In genomic region chr11:1749020-1749758, GRCh38 we compare ENCODE assay signal across 9 cellular contexts. TPM values are rescaled to one million over a fixed set of nuclear protein-coding genes. Genes with fewer than 3 reads are reported as not detected.
A peak's percentile ranks its signal among the peaks of the same experiment; 100 is the strongest.
DNase-seq lines count a peak whose midpoint lies in the region; ATAC-seq, FAIRE-seq and TF ChIP-seq lines count a peak whose summit lies in the region.
"Had no signal": no experiment of that assay in that cellular context is flagged by ENCODE, and none has a peak within 500 bp of the region (broad histone marks: within the 10 kb centered on the region; RNA-seq: fewer than 3 reads in every experiment).

No MANE protein-coding gene starts in this region.

- DNase-seq in Caco-2 (no peak), SJSA1 (ENCODE audit: low read depth in 1 of 2, low spot score in 2 of 2) (peak; percentile 21 to 42), foreskin keratinocyte (no peak), osteocyte (ENCODE audit: extremely low spot score, unreplicated experiment) (peak; percentile 86), D721Med (ENCODE audit: insufficient read length, low spot score) (no peak), NCI-H1105 treated with DMSO at 0.1 percent for 48 hours (lab: John Stamatoyannopoulos, UW) (no peak), NCI-H524 treated with DMSO at 0.1 percent for 48 hours (lab: John Stamatoyannopoulos, UW) (no peak)
- no peak for DNase-seq in activated naive CD4-positive, alpha-beta T cell (lab: John Stamatoyannopoulos, UW)
- DNase-seq: activated effector memory CD4-positive, alpha-beta T cell treated with anti-CD3 and anti-CD28 coated beads, Interleukin-2, amount 50 U/mL, for 16 hours had no signal

- H3K4me1 ChIP-seq in Caco-2: 0 out of 2 replicates have a peak, but pooled peaks cover 6% of the 10 kb centered on the region
- peaks cover 31% of the 10 kb centered on the region for H3K4me1 ChIP-seq in SJSA1 (replicated peaks)
- H3K4me1 ChIP-seq in foreskin keratinocyte: no peaks in the 10 kb centered on the region

- no peaks in the 10 kb centered on the region for H3K9me3 ChIP-seq in Caco-2
- H3K9me3 ChIP-seq in SJSA1 (replicated peaks): no peaks in the 10 kb centered on the region

- peaks cover 8% of the 10 kb centered on the region for H3K9me3 Mint-ChIP-seq in Caco-2 (ENCODE audit: unreplicated experiment)
- H3K9me3 Mint-ChIP-seq in osteocyte (ENCODE audit: unreplicated experiment): no peaks in the 10 kb centered on the region

- CTCF ChIA-PET in Caco-2 (lab: Charles Lee): interaction anchor here (0.9 to 1.3 kb wide), 2 partner anchors 97 to 403 kb away, joined by 3 to 5 read pairs; no protein-coding TSS in a partner anchor

- TF ChIP-seq CTCF in Caco-2 (IDR thresholded peaks at IDR 0.05; ENCODE audit: insufficient read depth in 1 of 2, low read depth in 1 of 2, low read length in 1 of 2, severe bottlenecking in 1 of 2, unreplicated experiment in 1 of 2) (no peak), foreskin keratinocyte (conservative IDR thresholded peaks at IDR 0.05) (no peak), osteocyte (IDR thresholded peaks at IDR 0.05) (no peak), D721Med (IDR thresholded peaks at IDR 0.05; ENCODE audit: insufficient read depth, missing control alignments) (no peak)

- peak; percentile 41 for ATAC-seq in foreskin keratinocyte

- peak overlapping the region; percentile 21 for H3K27ac Mint-ChIP-seq in Caco-2 (ENCODE audit: unreplicated experiment)
- peak overlapping the region; percentile 89 for H3K27ac Mint-ChIP-seq in osteocyte (ENCODE audit: unreplicated experiment)

- H3K27me3 Mint-ChIP-seq in Caco-2 (ENCODE audit: insufficient read depth, unreplicated experiment): peaks cover 11% of the 10 kb centered on the region
- no peaks in the 10 kb centered on the region for H3K27me3 Mint-ChIP-seq in osteocyte (ENCODE audit: unreplicated experiment)

- H3K27ac ChIP-seq in SJSA1: no peak overlapping the region
- H3K27ac ChIP-seq in foreskin keratinocyte: no peak overlapping the region

- BruUV-seq in Caco-2 (replicated peaks; lab: Mats Ljungman, UMichigan): no TSS peak

- H3K4me3 ChIP-seq in Caco-2 (ENCODE audit: low read depth, low read length) (peak overlapping the region; percentile 18), SJSA1 (peak overlapping the region; percentile 28)

- H3K36me3 Mint-ChIP-seq in Caco-2 (ENCODE audit: insufficient read depth, unreplicated experiment) (peaks cover 29% of the 10 kb centered on the region), osteocyte (ENCODE audit: unreplicated experiment) (peaks cover 16% of the 10 kb centered on the region)

- no peak for FAIRE-seq in D721Med (lab: Jason Lieb, UNC)

- no peaks in the 10 kb centered on the region for H3K4me1 Mint-ChIP-seq in Caco-2 (ENCODE audit: low read depth, unreplicated experiment)
- peaks cover 49% of the 10 kb centered on the region for H3K4me1 Mint-ChIP-seq in osteocyte (ENCODE audit: unreplicated experiment)

- intact Hi-C loops in Caco-2 (cut with micrococcal nuclease; ENCODE audit: unreplicated experiment): no loop called here

- H3K36me3 ChIP-seq in Caco-2 (ENCODE audit: control insufficient read depth, insufficient read depth, low read length): no peaks in the 10 kb centered on the region; the same call in 1 of the 2 replicates
- peaks cover 15% of the 10 kb centered on the region for H3K36me3 ChIP-seq in SJSA1

- POLR2A ChIA-PET in Caco-2 (lab: Charles Lee): no interaction called here

- H3K4me3 Mint-ChIP-seq in Caco-2 (ENCODE audit: unreplicated experiment) (peak overlapping the region; percentile 56), osteocyte (ENCODE audit: unreplicated experiment) (peak overlapping the region; percentile 80)

- H3K27me3 ChIP-seq in Caco-2 (replicated peaks; ENCODE audit: control insufficient read depth, insufficient read depth, low read length): no peaks in the 10 kb centered on the region
- H3K27me3 ChIP-seq in SJSA1 (replicated peaks): peaks cover 18% of the 10 kb centered on the region
- peaks cover 37% of the 10 kb centered on the region for H3K27me3 ChIP-seq in foreskin keratinocyte

RNA-seq across cellular contexts. Expression of gene IFITM10, which starts 1.2 kb away (rescaled TPM):
- total RNA-seq in Caco-2 (2022) (1.3 and 2.7 TPM in 2 replicates), foreskin keratinocyte (0.04 and 0.14 TPM in 2 replicates), osteocyte (13.5 and 24.0 TPM in 2 replicates)
- 0.05 TPM in 1 of 2 replicates, not detected in the other for total RNA-seq in SJSA1 (2014; rRNA removed; shearing (Covaris generic))
- 0.06 TPM in 1 of 2 replicates, not detected in the other for polyA plus RNA-seq in foreskin keratinocyte

RNA-seq across cellular contexts. Expression of gene CTSD, which starts 14.5 kb away (rescaled TPM):
- total RNA-seq in Caco-2 (2022): 328 and 335 TPM in 2 replicates
- total RNA-seq in SJSA1 (2014; rRNA removed; shearing (Covaris generic)): 245 and 253 TPM in 2 replicates
- total RNA-seq in foreskin keratinocyte: 116 and 154 TPM in 2 replicates
- 185 and 260 TPM in 2 replicates for polyA plus RNA-seq in foreskin keratinocyte
- total RNA-seq in osteocyte: 2,062 and 2,147 TPM in 2 replicates

RNA-seq across cellular contexts. Expression of gene KRTAP5-6, which starts 52.2 kb away (rescaled TPM):
- not detected in 2 replicates for total RNA-seq in Caco-2 (2022)
- not detected in 2 replicates for total RNA-seq in SJSA1 (2014; rRNA removed; shearing (Covaris generic))
- not detected in 2 replicates for total RNA-seq in foreskin keratinocyte
- polyA plus RNA-seq in foreskin keratinocyte: not detected in 2 replicates
- not detected in 2 replicates for total RNA-seq in osteocyte

Comparison
In these comparisons a context has a peak if more than half of its experiments do, and no peak if none do; other contexts are left out.
1. DNase-seq: peak in SJSA1 (2 of 2) and osteocyte (single experiment); none in Caco-2 (0 of 2), foreskin keratinocyte (0 of 2), D721Med (single experiment), NCI-H1105 treated with DMSO at 0.1 percent for 48 hours (single experiment), NCI-H524 treated with DMSO at 0.1 percent for 48 hours (single experiment) and activated naive CD4-positive, alpha-beta T cell (0 of 4).